Comparison of ENCODE assay signal across 1 cellular context in the genomic region with DNA sequence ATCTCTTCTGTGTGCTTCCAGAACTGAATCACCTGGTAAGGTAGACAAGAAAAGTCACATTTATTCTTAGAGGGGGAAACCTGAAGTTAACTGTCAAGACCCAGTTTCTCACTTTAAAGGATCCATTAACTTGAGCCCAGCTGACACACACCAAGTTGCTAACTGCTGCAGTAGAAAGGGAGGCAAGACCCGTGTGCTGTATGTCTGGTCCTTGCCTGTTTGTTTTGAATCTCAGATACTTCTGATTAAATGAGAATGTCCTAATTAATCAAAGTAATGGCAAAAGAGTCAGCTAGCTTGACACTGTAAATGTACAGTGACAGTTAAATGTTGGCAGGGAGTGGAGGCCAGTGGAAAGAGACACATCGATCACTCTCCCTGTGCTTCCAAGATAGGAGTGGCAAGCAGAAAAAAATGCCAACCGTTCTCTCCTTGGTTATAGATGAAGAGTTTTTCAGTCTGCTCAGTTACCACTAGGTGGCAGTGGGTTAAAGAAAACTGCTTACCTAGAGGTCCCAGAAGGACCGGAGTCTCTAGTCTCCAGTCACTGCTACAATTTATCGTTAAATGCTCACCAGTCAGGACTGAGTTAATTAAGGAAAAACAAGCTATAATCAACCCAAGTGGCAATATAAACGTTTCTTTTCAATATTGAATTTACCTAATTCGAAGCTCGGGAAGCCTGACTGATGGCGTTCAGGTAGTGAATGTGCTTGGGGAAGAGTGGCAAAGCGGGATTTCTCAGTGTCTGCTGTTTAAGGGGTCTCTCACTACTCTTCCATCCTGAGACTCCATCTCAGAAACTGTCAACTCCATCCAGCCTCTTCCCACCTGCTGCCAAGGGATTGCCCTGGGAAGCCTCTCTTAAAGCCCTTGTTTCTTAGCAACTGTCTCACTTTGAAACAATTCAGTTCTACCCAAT.
TF ChIP-seq lines count a peak whose summit lies in the region.

No MANE protein-coding gene starts in this region.

TF ChIP-seq in HCT116, 20 proteins besides CTCF, POLR2A, EP300 and RAD21:
- no peak for TF ChIP-seq CEBPB (IDR thresholded peaks at IDR 0.05; ENCODE audit: low read depth)
- TF ChIP-seq EZH2phosphoT487 (IDR thresholded peaks at IDR 0.05; ENCODE audit: borderline replicate concordance) = no peak
- TF ChIP-seq, protein P1, sequence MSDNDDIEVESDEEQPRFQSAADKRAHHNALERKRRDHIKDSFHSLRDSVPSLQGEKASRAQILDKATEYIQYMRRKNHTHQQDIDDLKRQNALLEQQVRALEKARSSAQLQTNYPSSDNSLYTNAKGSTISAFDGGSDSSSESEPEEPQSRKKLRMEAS (IDR thresholded peaks at IDR 0.05) = no peak
- TF ChIP-seq, protein P2, sequence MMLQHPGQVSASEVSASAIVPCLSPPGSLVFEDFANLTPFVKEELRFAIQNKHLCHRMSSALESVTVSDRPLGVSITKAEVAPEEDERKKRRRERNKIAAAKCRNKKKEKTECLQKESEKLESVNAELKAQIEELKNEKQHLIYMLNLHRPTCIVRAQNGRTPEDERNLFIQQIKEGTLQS (IDR thresholded peaks at IDR 0.05) = no peak
- TF ChIP-seq ZFX (IDR thresholded peaks at IDR 0.05) = no peak
- TF ChIP-seq ELF1 (IDR thresholded peaks at IDR 0.05; ENCODE audit: borderline replicate concordance, low read depth) = no peak
- no peak for TF ChIP-seq SP1 (IDR thresholded peaks at IDR 0.05; ENCODE audit: low read depth)
- TF ChIP-seq POLR2AphosphoS5 (IDR thresholded peaks at IDR 0.05; ENCODE audit: low read depth, low read length) = no peak
- TF ChIP-seq FOSL1 (IDR thresholded peaks at IDR 0.05; ENCODE audit: low read depth) = no peak
- no peak for TF ChIP-seq EZH2 (IDR thresholded peaks at IDR 0.05)
- TF ChIP-seq CBX3 (IDR thresholded peaks at IDR 0.05; ENCODE audit: low read depth) = no peak
- TF ChIP-seq, protein P3, sequence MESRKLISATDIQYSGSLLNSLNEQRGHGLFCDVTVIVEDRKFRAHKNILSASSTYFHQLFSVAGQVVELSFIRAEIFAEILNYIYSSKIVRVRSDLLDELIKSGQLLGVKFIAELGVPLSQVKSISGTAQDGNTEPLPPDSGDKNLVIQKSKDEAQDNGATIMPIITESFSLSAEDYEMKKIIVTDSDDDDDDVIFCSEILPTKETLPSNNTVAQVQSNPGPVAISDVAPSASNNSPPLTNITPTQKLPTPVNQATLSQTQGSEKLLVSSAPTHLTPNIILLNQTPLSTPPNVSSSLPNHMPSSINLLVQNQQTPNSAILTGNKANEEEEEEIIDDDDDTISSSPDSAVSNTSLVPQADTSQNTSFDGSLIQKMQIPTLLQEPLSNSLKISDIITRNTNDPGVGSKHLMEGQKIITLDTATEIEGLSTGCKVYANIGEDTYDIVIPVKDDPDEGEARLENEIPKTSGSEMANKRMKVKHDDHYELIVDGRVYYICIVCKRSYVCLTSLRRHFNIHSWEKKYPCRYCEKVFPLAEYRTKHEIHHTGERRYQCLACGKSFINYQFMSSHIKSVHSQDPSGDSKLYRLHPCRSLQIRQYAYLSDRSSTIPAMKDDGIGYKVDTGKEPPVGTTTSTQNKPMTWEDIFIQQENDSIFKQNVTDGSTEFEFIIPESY (IDR thresholded peaks at IDR 0.05; ENCODE audit: extremely low read depth, insufficient replicate concordance, low read length) = no peak
- no peak for TF ChIP-seq ZNF274 (IDR thresholded peaks at IDR 0.05; ENCODE audit: low read depth, low read length)
- TF ChIP-seq SIN3A (IDR thresholded peaks at IDR 0.05; ENCODE audit: low read depth) = no peak
- no peak for TF ChIP-seq YY1 (IDR thresholded peaks at IDR 0.05; ENCODE audit: extremely low read depth, insufficient replicate concordance, low read depth, low read length)
- TF ChIP-seq TCF7L2 (IDR thresholded peaks at IDR 0.05; ENCODE audit: borderline replicate concordance, extremely low read depth, insufficient read depth, insufficient read length) = no peak
- TF ChIP-seq, protein P4, sequence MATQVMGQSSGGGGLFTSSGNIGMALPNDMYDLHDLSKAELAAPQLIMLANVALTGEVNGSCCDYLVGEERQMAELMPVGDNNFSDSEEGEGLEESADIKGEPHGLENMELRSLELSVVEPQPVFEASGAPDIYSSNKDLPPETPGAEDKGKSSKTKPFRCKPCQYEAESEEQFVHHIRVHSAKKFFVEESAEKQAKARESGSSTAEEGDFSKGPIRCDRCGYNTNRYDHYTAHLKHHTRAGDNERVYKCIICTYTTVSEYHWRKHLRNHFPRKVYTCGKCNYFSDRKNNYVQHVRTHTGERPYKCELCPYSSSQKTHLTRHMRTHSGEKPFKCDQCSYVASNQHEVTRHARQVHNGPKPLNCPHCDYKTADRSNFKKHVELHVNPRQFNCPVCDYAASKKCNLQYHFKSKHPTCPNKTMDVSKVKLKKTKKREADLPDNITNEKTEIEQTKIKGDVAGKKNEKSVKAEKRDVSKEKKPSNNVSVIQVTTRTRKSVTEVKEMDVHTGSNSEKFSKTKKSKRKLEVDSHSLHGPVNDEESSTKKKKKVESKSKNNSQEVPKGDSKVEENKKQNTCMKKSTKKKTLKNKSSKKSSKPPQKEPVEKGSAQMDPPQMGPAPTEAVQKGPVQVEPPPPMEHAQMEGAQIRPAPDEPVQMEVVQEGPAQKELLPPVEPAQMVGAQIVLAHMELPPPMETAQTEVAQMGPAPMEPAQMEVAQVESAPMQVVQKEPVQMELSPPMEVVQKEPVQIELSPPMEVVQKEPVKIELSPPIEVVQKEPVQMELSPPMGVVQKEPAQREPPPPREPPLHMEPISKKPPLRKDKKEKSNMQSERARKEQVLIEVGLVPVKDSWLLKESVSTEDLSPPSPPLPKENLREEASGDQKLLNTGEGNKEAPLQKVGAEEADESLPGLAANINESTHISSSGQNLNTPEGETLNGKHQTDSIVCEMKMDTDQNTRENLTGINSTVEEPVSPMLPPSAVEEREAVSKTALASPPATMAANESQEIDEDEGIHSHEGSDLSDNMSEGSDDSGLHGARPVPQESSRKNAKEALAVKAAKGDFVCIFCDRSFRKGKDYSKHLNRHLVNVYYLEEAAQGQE (IDR thresholded peaks at IDR 0.05; ENCODE audit: low read depth) = no peak
TF ChIP-seq in HCT116: peak in this region for 0.
